In the genomic region with DNA sequence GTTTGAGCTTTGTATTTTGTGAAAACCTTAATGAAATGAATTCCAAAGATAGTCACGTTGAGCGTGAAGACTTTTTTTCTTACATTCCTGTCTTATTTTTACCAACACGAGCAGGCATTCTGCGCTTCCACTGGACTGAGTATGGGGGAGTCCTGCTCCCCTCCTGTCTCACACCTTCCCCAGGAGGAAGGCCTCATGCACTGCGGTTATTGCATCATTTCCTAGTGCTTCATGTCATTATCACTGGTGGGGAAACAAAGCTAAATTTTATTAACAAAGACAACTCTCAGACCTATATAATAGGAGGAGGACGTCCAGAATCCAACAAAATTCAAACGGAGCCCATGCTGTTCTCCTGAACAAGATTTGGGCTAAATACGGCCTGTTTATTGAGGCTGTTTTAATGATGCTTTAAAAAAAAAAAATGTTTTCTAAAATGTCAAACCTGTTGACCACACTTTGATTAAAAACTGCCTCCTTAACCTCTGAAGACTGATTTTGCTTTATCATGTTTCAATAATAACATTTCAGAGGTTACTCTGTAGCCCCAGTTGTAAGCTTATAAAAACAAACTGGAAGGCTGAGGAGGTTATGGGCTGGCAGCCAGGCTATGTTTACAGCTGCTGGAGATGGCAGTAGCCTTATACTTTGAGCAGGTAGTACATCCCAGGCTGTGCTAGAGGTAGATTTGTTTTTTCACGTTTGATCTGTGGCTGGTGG, we compare ENCODE assay signal across 20 cellular contexts.
DNase-seq lines count a peak whose midpoint lies in the region; FAIRE-seq and TF ChIP-seq lines count a peak whose summit lies in the region.
"Had no signal": no experiment of that assay in that cellular context is flagged by ENCODE, and none has a peak within 500 bp of the region (broad histone marks: within the 10 kb centered on the region; RNA-seq: fewer than 3 reads in every experiment).

No MANE protein-coding gene starts in this region.

- peaks cover 19% of the 10 kb centered on the region for H3K9me3 Mint-ChIP-seq in mesothelial cell of epicardium
- H3K9me3 Mint-ChIP-seq: stimulated activated naive CD8-positive, alpha-beta T cell treated with anti-CD3 and anti-CD28 coated beads, Interleukin-15, Interleukin-2, amounts not matched to agents 100 ng/mL and 50 ng/mL, for 24 hours had no signal

- H3K36me3 Mint-ChIP-seq in mesothelial cell of epicardium: peaks cover 62% of the 10 kb centered on the region

- TF ChIP-seq CTCF in brain microvascular endothelial cell (IDR thresholded peaks at IDR 0.05; ENCODE audit: low read depth, low read length, missing control alignments) (no peak), mesothelial cell of epicardium (IDR thresholded peaks at IDR 0.05; ENCODE audit: unreplicated experiment) (no peak), D721Med (IDR thresholded peaks at IDR 0.05; ENCODE audit: insufficient read depth, missing control alignments) (no peak)

- in situ Hi-C loops in brain microvascular endothelial cell (cut with HindIII; ENCODE audit: low pct_ligation_motif_present, low sequenced_read_pairs): no loop called here

- H3K27me3 Mint-ChIP-seq in mesothelial cell of epicardium (ENCODE audit: low read depth): no peaks in the 10 kb centered on the region
- H3K27me3 Mint-ChIP-seq: stimulated activated naive CD8-positive, alpha-beta T cell treated with anti-CD3 and anti-CD28 coated beads, Interleukin-15, Interleukin-2, amounts not matched to agents 100 ng/mL and 50 ng/mL, for 24 hours had no signal

- H3K4me3 Mint-ChIP-seq in mesothelial cell of epicardium: no peak overlapping the region
- H3K4me3 Mint-ChIP-seq: stimulated activated naive CD8-positive, alpha-beta T cell treated with anti-CD3 and anti-CD28 coated beads, Interleukin-15, Interleukin-2, amounts not matched to agents 100 ng/mL and 50 ng/mL, for 24 hours had no signal

- no peaks in the 10 kb centered on the region for H3K27me3 ChIP-seq in brain microvascular endothelial cell (replicated peaks)
- H3K27me3 ChIP-seq: gastrocnemius medialis, Peyer's patch, uterus had no signal

- peak overlapping the region; percentile 77 for H3K27ac Mint-ChIP-seq in mesothelial cell of epicardium
- H3K27ac Mint-ChIP-seq: stimulated activated naive CD8-positive, alpha-beta T cell treated with anti-CD3 and anti-CD28 coated beads, Interleukin-15, Interleukin-2, amounts not matched to agents 100 ng/mL and 50 ng/mL, for 24 hours had no signal

- no peak overlapping the region for H3K4me3 ChIP-seq in brain microvascular endothelial cell (ENCODE audit: low read depth, low read length)
- H3K4me3 ChIP-seq: gastrocnemius medialis, Peyer's patch, skin epidermis, uterus had no signal

- peaks cover 22% of the 10 kb centered on the region for H3K4me1 Mint-ChIP-seq in mesothelial cell of epicardium

- DNase-seq in DMS153 treated with DMSO at 0.1 percent for 48 hours (lab: John Stamatoyannopoulos, UW; ENCODE audit: unreplicated experiment): peak; percentile 9
- peak; percentile 85 for DNase-seq in LHCN-M2 (ENCODE audit: low read depth)
- DNase-seq in brain microvascular endothelial cell: peak; percentile 42
- DNase-seq in mesothelial cell of epicardium (ENCODE audit: low spot score in 2 of 2, unreplicated experiment in 2 of 2): no peak
- no peak for DNase-seq in D721Med (ENCODE audit: insufficient read length, low spot score)
- no peak for DNase-seq in activated CD4-positive, alpha-beta T cell treated with anti-CD3 and anti-CD28 coated beads, Interleukin-2, amount 50 U/mL, for 1 hour
- DNase-seq in epidermal melanocyte (ENCODE audit: insufficient read length, low spot score): no peak
- no peak for DNase-seq in UCSD-AML1 (lab: John Stamatoyannopoulos, UW; ENCODE audit: unreplicated experiment)
- DNase-seq: activated naive CD4-positive, alpha-beta T cell treated with Interleukin-2 at 50 U/mL for 16 hours; effector CD4-positive, alpha-beta T cell; gastrocnemius medialis; GOT3; NCI-H1694 treated with DMSO at 0.1 percent for 48 hours; NCI-H526; Peyer's patch; T-helper 1 cell; uterus had no signal

- no peaks in the 10 kb centered on the region for H3K36me3 ChIP-seq in brain microvascular endothelial cell (replicated peaks)
- H3K36me3 ChIP-seq: gastrocnemius medialis, uterus had no signal

- H3K27ac ChIP-seq in brain microvascular endothelial cell: no peak overlapping the region
- H3K27ac ChIP-seq: gastrocnemius medialis, KMS-11, Peyer's patch, uterus had no signal

- FAIRE-seq in D721Med (lab: Jason Lieb, UNC): no peak

Comparison
In these comparisons a context has a peak if more than half of its experiments do, and no peak if none do; other contexts are left out.
1. DNase-seq: peak in DMS153 treated with DMSO at 0.1 percent for 48 hours (single experiment), LHCN-M2 (single experiment) and brain microvascular endothelial cell (single experiment); none in mesothelial cell of epicardium (0 of 2), D721Med (single experiment), activated CD4-positive, alpha-beta T cell treated with anti-CD3 and anti-CD28 coated beads, Interleukin-2, amount 50 U/mL, for 1 hour (single experiment), epidermal melanocyte (single experiment) and UCSD-AML1 (single experiment).